ENCODE assay signal across 1 cellular context in genomic region chr5:168992687-168993086, GRCh38.
TF ChIP-seq lines count a peak whose summit lies in the region.

No MANE protein-coding gene starts in this region.

TF ChIP-seq in H1, 55 proteins besides CTCF, POLR2A, EP300 and RAD21:
- TF ChIP-seq SIN3A (conservative IDR thresholded peaks at IDR 0.05 in 1 of 2, IDR thresholded peaks at IDR 0.05 in 1 of 2; ENCODE audit: low read depth in 1 of 2, low read length in 2 of 2) (no peak), KDM4A (IDR thresholded peaks at IDR 0.05; ENCODE audit: low read depth, low read length, severe bottlenecking) (no peak), TBP (IDR thresholded peaks at IDR 0.05; ENCODE audit: low read depth, low read length) (no peak), HDAC2 (IDR thresholded peaks at IDR 0.05; ENCODE audit: borderline replicate concordance in 1 of 2, low read depth in 2 of 2, low read length in 2 of 2) (no peak), BRCA1 (IDR thresholded peaks at IDR 0.05; ENCODE audit: low read depth, low read length) (no peak), CHD7 (IDR thresholded peaks at IDR 0.05; ENCODE audit: insufficient replicate concordance, low read length) (no peak), CHD2 (IDR thresholded peaks at IDR 0.05; ENCODE audit: low read length) (no peak), BACH1 (IDR thresholded peaks at IDR 0.05; ENCODE audit: low read length) (no peak), CBX8 (IDR thresholded peaks at IDR 0.05; ENCODE audit: borderline replicate concordance, low read depth, low read length) (no peak), TAF1 (IDR thresholded peaks at IDR 0.05; ENCODE audit: low read depth, low read length) (no peak), SIX5 (IDR thresholded peaks at IDR 0.05; ENCODE audit: low read depth, low read length) (no peak), MAFK (IDR thresholded peaks at IDR 0.05; ENCODE audit: low read depth, low read length) (no peak), PHF8 (conservative IDR thresholded peaks at IDR 0.05; ENCODE audit: low read depth, low read length) (no peak), SIRT6 (IDR thresholded peaks at IDR 0.05; ENCODE audit: low read length) (no peak), CHD1 (IDR thresholded peaks at IDR 0.05; ENCODE audit: low read depth, low read length) (no peak), RBBP5 (IDR thresholded peaks at IDR 0.05; ENCODE audit: borderline replicate concordance, low read depth, low read length) (no peak), NANOG (IDR thresholded peaks at IDR 0.05; ENCODE audit: insufficient read depth, low read depth, low read length, poor library complexity, severe bottlenecking) (no peak), ATF2 (IDR thresholded peaks at IDR 0.05; ENCODE audit: low read length) (no peak), SRF (IDR thresholded peaks at IDR 0.05; ENCODE audit: low read depth, low read length) (no peak), RXRA (IDR thresholded peaks at IDR 0.05; ENCODE audit: insufficient read depth, low read depth, low read length) (no peak)
TF ChIP-seq in H1: peak in this region for 0.
